Comparison of ENCODE assay signal across 8 cellular contexts in genomic region chr16:46822270-46822669, GRCh38. TPM values are rescaled to one million over a fixed set of nuclear protein-coding genes. Genes with fewer than 3 reads are reported as not detected.
DNase-seq lines count a peak whose midpoint lies in the region; ATAC-seq and TF ChIP-seq lines count a peak whose summit lies in the region.
"Had no signal": no experiment of that assay in that cellular context is flagged by ENCODE, and none has a peak within 500 bp of the region (broad histone marks: within the 10 kb centered on the region; RNA-seq: fewer than 3 reads in every experiment).

No MANE protein-coding gene starts in this region.

- peaks cover 4% of the 10 kb centered on the region for H3K36me3 Mint-ChIP-seq in type B pancreatic cell

- H3K27ac ChIP-seq in upper lobe of left lung, result no peak overlapping the region
- H3K27ac ChIP-seq: KMS-11 had no signal

- no peaks in the 10 kb centered on the region for H3K27me3 Mint-ChIP-seq in type B pancreatic cell

- no peak for TF ChIP-seq POLR2A in upper lobe of left lung (IDR thresholded peaks at IDR 0.05)

- peaks cover 0 to 4% (median 0%) of the 10 kb centered on the region in 4 donors for H3K4me1 ChIP-seq in upper lobe of left lung

- DNase-seq in iris pigment epithelial cell (ENCODE audit: low read depth) (peak; percentile 87), upper lobe of left lung (no peak), type B pancreatic cell (ENCODE audit: extremely low spot score, unreplicated experiment) (no peak), NCI-H1105 treated with DMSO at 0.1 percent for 48 hours (lab: John Stamatoyannopoulos, UW) (no peak)

- H3K27ac Mint-ChIP-seq in type B pancreatic cell, result no peak overlapping the region

- no peaks in the 10 kb centered on the region for H3K27me3 ChIP-seq in upper lobe of left lung

- TF ChIP-seq EP300 in upper lobe of left lung (IDR thresholded peaks at IDR 0.05), result no peak

- no peak overlapping the region for H3K4me3 ChIP-seq in upper lobe of left lung

- H3K4me3 Mint-ChIP-seq in type B pancreatic cell, result no peak overlapping the region

- H3K4me1 Mint-ChIP-seq in type B pancreatic cell (ENCODE audit: unreplicated experiment), result peaks cover 5% of the 10 kb centered on the region

- 72 to 77% methylated on average over 3 of the region's 3 CpGs for WGBS in upper lobe of left lung, 2 donors

- H3K9me3 ChIP-seq in upper lobe of left lung, result no peaks in the 10 kb centered on the region

- no peaks in the 10 kb centered on the region for H3K9me3 Mint-ChIP-seq in type B pancreatic cell

- ATAC-seq in GM18511 (IDR thresholded peaks at IDR 0.05; ENCODE audit: unreplicated experiment), result peak; percentile 93
- ATAC-seq in GM21528 (IDR thresholded peaks at IDR 0.05; ENCODE audit: low FRiP score, unreplicated experiment), result peak; percentile 77
- ATAC-seq in HG03565 (IDR thresholded peaks at IDR 0.05; ENCODE audit: unreplicated experiment), result peak; percentile 87
- no peak for ATAC-seq in upper lobe of left lung (ENCODE audit: low FRiP score in 2 of 2)

- H3K36me3 ChIP-seq in upper lobe of left lung, result no peaks in the 10 kb centered on the region

- TF ChIP-seq CTCF in upper lobe of left lung (IDR thresholded peaks at IDR 0.05) (no peak), type B pancreatic cell (conservative IDR thresholded peaks at IDR 0.05) (no peak)

RNA-seq across cellular contexts. Expression of gene C16orf87, which starts 8.7 kb away (rescaled TPM):
- total RNA-seq in upper lobe of left lung (1 to 10 TPM; 4.2 to 9.5 (median 6.2) TPM), type B pancreatic cell (ENCODE audit: low replicate concordance) (11.5 and 14.3 TPM in 2 replicates)

Comparison
In these comparisons a context has a peak if more than half of its experiments do, and no peak if none do; other contexts are left out.
1. ATAC-seq: peak in GM18511 (single experiment), GM21528 (single experiment) and HG03565 (single experiment); none in upper lobe of left lung (0 of 2).